ENCODE assay signal across 8 cellular contexts in genomic region chr7:96709381-96710228, GRCh38. TPM values are rescaled to one million over a fixed set of nuclear protein-coding genes. Genes with fewer than 3 reads are reported as not detected.
DNase-seq lines count a peak whose midpoint lies in the region; TF ChIP-seq lines count a peak whose summit lies in the region.

Gene SEM1 (minus strand): TSS chr7:96709846. CDS start chr7:96709763, 83 bp downstream.

- no peaks in the 10 kb centered on the region for H3K9me2 ChIP-seq in GM23248 (ENCODE audit: insufficient read depth)

- H3K4me1 Mint-ChIP-seq in neural crest cell: peaks cover 16% of the 10 kb centered on the region

- peak within 1 kb of the TSS; percentile 98 for H3K9ac ChIP-seq in GM23248
- peak within 1 kb of the TSS; percentile 86 to 93 for H3K9ac ChIP-seq in stomach smooth muscle (ENCODE audit: low read length in 2 of 2)

- peak within 1 kb of the TSS; percentile 97 for H3K4me3 Mint-ChIP-seq in neural crest cell

- TF ChIP-seq POLR2A in Raji (IDR thresholded peaks at IDR 0.05; ENCODE audit: insufficient read depth, low read depth, low read length): peak; percentile 73

- peak within 1 kb of the TSS; percentile 98 for H3K27ac Mint-ChIP-seq in neural crest cell (ENCODE audit: unreplicated experiment)

- H3K4me2 ChIP-seq in GM23248 (ENCODE audit: unreplicated experiment): peak within 1 kb of the TSS; percentile 87

- H3K36me3 ChIP-seq in GM23248 (ENCODE audit: low read depth) (no peaks in the 10 kb centered on the region; the same call in 1 of the 2 replicates), stomach smooth muscle (ENCODE audit: control insufficient read depth in 2 of 2, insufficient read depth in 2 of 2, low read length in 2 of 2) (no peaks in the 10 kb centered on the region)

- H3K4me1 ChIP-seq in GM23248 (ENCODE audit: insufficient read depth): peaks cover 14% of the 10 kb centered on the region
- H3K4me1 ChIP-seq in stomach smooth muscle (ENCODE audit: control insufficient read depth, insufficient read depth, low read length): peaks cover 3% of the 10 kb centered on the region

- H4K20me1 ChIP-seq in GM23248 (ENCODE audit: insufficient read depth): no peaks in the 10 kb centered on the region; the same call in 1 of the 2 replicates

- H3K27me3 Mint-ChIP-seq in neural crest cell (ENCODE audit: low read depth): peaks cover 12% of the 10 kb centered on the region

- peaks cover 19% of the 10 kb centered on the region for H3K9me3 Mint-ChIP-seq in neural crest cell

- peak within 1 kb of the TSS; percentile 98 for H2AFZ ChIP-seq in GM23248

- peaks cover 13% of the 10 kb centered on the region for H3K36me3 Mint-ChIP-seq in neural crest cell (ENCODE audit: low read depth)

- DNase-seq in EL (peak; percentile 83), GM23248 (peak; percentile 94), Kasumi-1 (lab: John Stamatoyannopoulos, UW) (peak; percentile 83 to 87), activated gamma-delta T cell (lab: John Stamatoyannopoulos, UW) (peak; percentile 35), foreskin fibroblast (peak; percentile 74 to 92), neural crest cell (ENCODE audit: low read depth, low spot score) (peak; percentile 57)

- WGBS in GM23248 (ENCODE audit: low coverage in 1 of 2, low lambda C conversion rate in 2 of 2, missing lambda C conversion rate in 2 of 2), 2 experiments: 1 to 2% methylated on average over 46 of the region's 46 CpGs

- H3K27ac ChIP-seq in GM23248 (peak within 1 kb of the TSS; percentile 96), stomach smooth muscle (ENCODE audit: low read length) (peak within 1 kb of the TSS; percentile 82)

- H3K27me3 ChIP-seq in GM23248 (replicated peaks; ENCODE audit: insufficient read depth) (no peaks in the 10 kb centered on the region), stomach smooth muscle (ENCODE audit: control insufficient read depth in 1 of 2, insufficient read depth in 2 of 2, low read length in 2 of 2) (no peaks in the 10 kb centered on the region)

- in situ Hi-C loops in GM23248 (cut with MboI): no loop called here

- H3K4me3 ChIP-seq in GM23248 (peak within 1 kb of the TSS; percentile 96), foreskin fibroblast (ENCODE audit: low read depth in 1 of 2, low read length in 2 of 2) (peak within 1 kb of the TSS; percentile 75 to 96), stomach smooth muscle (ENCODE audit: low read length in 2 of 2) (peak within 1 kb of the TSS; percentile 91)

- TF ChIP-seq CTCF in foreskin fibroblast (IDR thresholded peaks at IDR 0.05; ENCODE audit: low read depth, low read length) (no peak), neural crest cell (conservative IDR thresholded peaks at IDR 0.05) (no peak)

- H3K9me3 ChIP-seq in GM23248 (ENCODE audit: low read depth) (no peaks in the 10 kb centered on the region), stomach smooth muscle (ENCODE audit: control insufficient read depth in 2 of 2, low read length in 2 of 2) (no peaks in the 10 kb centered on the region)

- H3F3A ChIP-seq in GM23248 (ENCODE audit: insufficient read depth): peaks cover 9% of the 10 kb centered on the region; the same call in 1 of the 2 replicates

- peaks cover 50% of the 10 kb centered on the region for H3K79me2 ChIP-seq in GM23248 (ENCODE audit: insufficient read depth)

RNA-seq across cellular contexts. Expression of gene SEM1, which starts in this region (rescaled TPM):
- total RNA-seq in GM23248 (2014; rRNA removed; shearing (Covaris generic)): 16.8 and 93.3 TPM in 2 replicates
- 267 and 270 TPM in 2 replicates for polyA plus RNA-seq in GM23248 (2016; fragmentation: Nextera tagmentation; extraction: Ambion mirVana)
- 56.4 and 63.0 TPM in 2 replicates for total RNA-seq in neural crest cell

Comparison
In these comparisons a context has a peak if more than half of its experiments do, and no peak if none do; other contexts are left out.
1. Peak in every context shown above with its lines: DNase-seq, H3K4me3 ChIP-seq and H3K27ac ChIP-seq.
2. DNase-seq: peak in every context shown above with its lines; median percentile 94 in GM23248; 85 in Kasumi-1; 83 in EL; 83 in foreskin fibroblast; 57 in neural crest cell; 35 in activated gamma-delta T cell.